8 cellular contexts compared by ENCODE assay signal in the genomic region with DNA sequence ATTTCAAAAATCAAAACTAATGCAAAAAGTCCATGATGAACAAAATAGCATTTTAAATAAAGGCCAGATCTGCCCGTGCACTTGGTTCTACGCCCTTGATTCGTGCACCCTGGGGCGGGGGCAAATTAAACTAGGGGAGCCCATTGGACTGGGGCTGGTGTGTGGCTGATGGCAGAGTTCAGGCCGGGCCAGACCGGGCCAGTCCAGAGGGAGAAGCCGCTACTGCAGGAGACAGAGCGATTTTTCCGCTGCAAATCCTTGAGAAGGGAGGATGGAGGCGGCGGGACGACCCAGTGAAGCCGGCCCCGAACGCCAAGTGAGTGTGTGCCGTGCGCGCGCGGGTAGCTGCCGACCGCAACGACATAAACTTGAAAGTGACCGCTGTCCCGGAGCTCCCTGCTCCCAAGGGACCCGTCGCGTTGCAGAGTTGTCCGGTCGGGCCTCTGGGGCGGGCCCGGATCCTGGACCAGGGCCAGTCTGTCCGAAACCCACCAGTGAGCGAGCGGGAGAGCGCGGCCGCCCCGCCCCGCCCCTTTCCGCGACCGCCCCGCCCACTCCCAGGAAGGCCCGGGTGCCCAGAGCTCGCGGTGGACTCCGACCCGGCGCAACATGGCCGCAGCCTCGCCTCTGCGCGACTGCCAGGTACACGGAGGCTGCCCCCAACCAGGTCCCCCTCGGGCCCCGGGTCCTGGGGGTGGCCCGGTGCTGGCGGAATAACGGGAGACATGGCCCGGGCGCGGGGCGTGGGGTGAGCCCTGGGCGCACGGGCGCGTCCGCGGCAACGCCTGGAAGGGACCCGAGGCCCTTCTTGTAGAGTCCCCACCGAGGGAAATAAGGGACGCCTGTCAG. TPM values are rescaled to one million over a fixed set of nuclear protein-coding genes. Genes with fewer than 3 reads are reported as not detected.
DNase-seq lines count a peak whose midpoint lies in the region; TF ChIP-seq lines count a peak whose summit lies in the region.

Gene TTC38, plus strand, starts transcription at position 578 of the 849 bp plus-strand sequence. Its CDS starts 32 bp downstream, at position 610.

- H3K27me3 ChIP-seq in HUES48 (ENCODE audit: control insufficient read depth, insufficient read depth, low read length) (peaks cover 26% of the 10 kb centered on the region), adipocyte (replicated peaks; ENCODE audit: control insufficient read depth, insufficient read depth, low read length) (no peaks in the 10 kb centered on the region), vagina (no peaks in the 10 kb centered on the region)

- H3K4me1 ChIP-seq in HUES48 (ENCODE audit: control insufficient read depth, insufficient read depth, low read length): no peaks in the 10 kb centered on the region
- H3K4me1 ChIP-seq in adipocyte (ENCODE audit: control insufficient read depth, insufficient read depth, low read length): peaks cover 16% of the 10 kb centered on the region
- peaks cover 36% of the 10 kb centered on the region for H3K4me1 ChIP-seq in vagina

- peaks cover 16% of the 10 kb centered on the region for H3K36me3 Mint-ChIP-seq in glutamatergic neuron (ENCODE audit: unreplicated experiment)

- H3K27ac ChIP-seq in C4-2B (peak within 1 kb of the TSS; percentile 89), HUES48 (ENCODE audit: low read depth, low read length) (no peak within 1 kb of the TSS), vagina (peak within 1 kb of the TSS; percentile 75)

- peak within 1 kb of the TSS; percentile 90 for H3K4me3 Mint-ChIP-seq in glutamatergic neuron (ENCODE audit: unreplicated experiment)

- TF ChIP-seq CTCF in C4-2B (conservative IDR thresholded peaks at IDR 0.05) (no peak), glutamatergic neuron (IDR thresholded peaks at IDR 0.05; ENCODE audit: partially characterized antibody, unreplicated experiment) (no peak), vagina (IDR thresholded peaks at IDR 0.05) (no peak)

- H3K27ac Mint-ChIP-seq in glutamatergic neuron (ENCODE audit: unreplicated experiment): no peak within 1 kb of the TSS

- H3K36me3 ChIP-seq in HUES48 (ENCODE audit: control insufficient read depth, insufficient read depth, low read length): peaks cover 6% of the 10 kb centered on the region
- peaks cover 19% of the 10 kb centered on the region for H3K36me3 ChIP-seq in adipocyte (ENCODE audit: control insufficient read depth, insufficient read depth, low read length, severe bottlenecking)
- H3K36me3 ChIP-seq in vagina: peaks cover 0 to 9% of the 10 kb centered on the region in 2 donors

- peaks cover 6% of the 10 kb centered on the region; the same call in 1 of the 2 replicates for H3K9me3 ChIP-seq in HUES48 (ENCODE audit: control insufficient read depth, insufficient read depth, low read length)
- H3K9me3 ChIP-seq in adipocyte (ENCODE audit: control insufficient read depth, low read length): no peaks in the 10 kb centered on the region
- H3K9me3 ChIP-seq in vagina: no peaks in the 10 kb centered on the region

- peaks cover 12% of the 10 kb centered on the region for H3K27me3 Mint-ChIP-seq in glutamatergic neuron (ENCODE audit: unreplicated experiment)

- H3K4me3 ChIP-seq in HUES48 (ENCODE audit: low read depth, low read length): peak within 1 kb of the TSS; percentile 77
- peak within 1 kb of the TSS; percentile 83 for H3K4me3 ChIP-seq in adipocyte (ENCODE audit: low read length)
- H3K4me3 ChIP-seq in vagina: peak within 1 kb of the TSS; percentile 61 to 94

- no peak within 1 kb of the TSS for H3K9ac ChIP-seq in HUES48 (ENCODE audit: low read depth, low read length)
- H3K9ac ChIP-seq in adipocyte (ENCODE audit: low read length): peak within 1 kb of the TSS; percentile 94

- no peak for TF ChIP-seq POLR2A in vagina (IDR thresholded peaks at IDR 0.05)

- H3K9me3 Mint-ChIP-seq in glutamatergic neuron (ENCODE audit: unreplicated experiment): peaks cover 13% of the 10 kb centered on the region

- H3K4me1 Mint-ChIP-seq in glutamatergic neuron (ENCODE audit: low read depth, unreplicated experiment): peaks cover 2% of the 10 kb centered on the region

- DNase-seq in GM19240 (ENCODE audit: insufficient read length, low spot score) (peak; percentile 94), SKM-1 (lab: John Stamatoyannopoulos, UW; ENCODE audit: unreplicated experiment) (peak; percentile 55), adipocyte (ENCODE audit: low read depth) (peak; percentile 94), glutamatergic neuron (peak; percentile 69), nucleus accumbens (lab: John Stamatoyannopoulos, UW) (peak in 55 of 56 donors; percentile 24 to 91 (median 77)), vagina (ENCODE audit: extremely low spot score in 2 of 2) (no peak)

- intact Hi-C loops in vagina (cut with DNase I): loop anchor here (10.0 kb wide), 2 partner anchors 113 to 143 kb away; partner anchors contain the start of gene PPARA

RNA-seq across cellular contexts. Expression of gene TTC38, which starts in this region (rescaled TPM):
- total RNA-seq in glutamatergic neuron (ENCODE audit: unreplicated experiment): 12.5 TPM
- total RNA-seq in vagina: 58.7 TPM

Comparison
In these comparisons a context has a peak if more than half of its experiments do, and no peak if none do; other contexts are left out.
1. DNase-seq: peak in GM19240 (single experiment), SKM-1 (single experiment), adipocyte (single experiment), glutamatergic neuron (single experiment) and nucleus accumbens (55 of 56); none in vagina (0 of 2).
2. Peak in every context shown above with its lines, with median percentiles within 50 percentile points of each other: H3K4me3 ChIP-seq.